Comparison of ENCODE assay signal across 1 cellular context in genomic region chr9:127945338-127945737, GRCh38.
TF ChIP-seq lines count a peak whose summit lies in the region.

No MANE protein-coding gene starts in this region.

TF ChIP-seq in HepG2, 621 proteins besides CTCF, POLR2A, EP300 and RAD21:
- TF ChIP-seq MTERF4 (CRISPR knock-in tag; IDR thresholded peaks at IDR 0.05) (no peak), AGO2 (optimal IDR thresholded peaks at IDR 0.05; ENCODE audit: low read depth, low read length) (peak; percentile 80), CBX2 (IDR thresholded peaks at IDR 0.05; ENCODE audit: low read depth, low read length) (no peak), CBX2 (CRISPR knock-in tag; IDR thresholded peaks at IDR 0.05; ENCODE audit: low read depth) (no peak), RBFOX2 (IDR thresholded peaks at IDR 0.05; ENCODE audit: low read depth, low read length) (peak; percentile 67)
